Comparison of ENCODE assay signal across 17 cellular contexts in genomic region chr3:10951295-10951926, GRCh38. TPM values are rescaled to one million over a fixed set of nuclear protein-coding genes. Genes with fewer than 3 reads are reported as not detected.
"Had no signal": no experiment of that assay in that cellular context is flagged by ENCODE, and none has a peak within 500 bp of the region (broad histone marks: within the 10 kb centered on the region; RNA-seq: fewer than 3 reads in every experiment).

No MANE protein-coding gene starts in this region.

- H3K36me3 ChIP-seq: colonic mucosa, gastrocnemius medialis, heart left ventricle, ovary, right lobe of liver, spleen had no signal

- DNase-seq: activated CD4-positive, alpha-beta T cell treated with anti-CD3 and anti-CD28 coated beads for 1 hour; activated naive CD8-positive, alpha-beta T cell treated with anti-CD3 and anti-CD28 coated beads for 36 hours; central memory CD4-positive, alpha-beta T cell; colonic mucosa; gastrocnemius medialis; kidney; naive B cell; right lobe of liver; spleen; stimulated activated CD4-positive, alpha-beta T cell treated with anti-CD3 and anti-CD28 coated beads, Interleukin-4, amount 100 ng/mL, for 4 hours had no signal

- H3K27me3 ChIP-seq: body of pancreas, colonic mucosa, ovary, right lobe of liver had no signal

- H3K4me3 Mint-ChIP-seq: activated naive CD8-positive, alpha-beta T cell treated with anti-CD3 and anti-CD28 coated beads for 36 hours; memory B cell; naive B cell; stimulated activated memory B cell treated with anti-CD40 and anti-IgM and Interleukin-4, amounts not matched to agents 10 μg/mL and 1 μg/mL and 100 μg/mL, for 72 hours had no signal

- H3K27ac ChIP-seq: body of pancreas, colonic mucosa, gastrocnemius medialis, heart left ventricle, ovary, right lobe of liver, spleen, VCaP had no signal

- H3K9me3 Mint-ChIP-seq: activated naive CD8-positive, alpha-beta T cell treated with anti-CD3 and anti-CD28 coated beads for 36 hours; memory B cell; stimulated activated memory B cell treated with anti-CD40 and anti-IgM and Interleukin-4, amounts not matched to agents 10 μg/mL and 1 μg/mL and 100 μg/mL, for 72 hours had no signal

- H3K27ac Mint-ChIP-seq: activated naive CD8-positive, alpha-beta T cell treated with anti-CD3 and anti-CD28 coated beads for 36 hours; memory B cell; naive B cell; stimulated activated memory B cell treated with anti-CD40 and anti-IgM and Interleukin-4, amounts not matched to agents 10 μg/mL and 1 μg/mL and 100 μg/mL, for 72 hours had no signal

- H3K36me3 Mint-ChIP-seq: activated naive CD8-positive, alpha-beta T cell treated with anti-CD3 and anti-CD28 coated beads for 36 hours; memory B cell; naive B cell; stimulated activated memory B cell treated with anti-CD40 and anti-IgM and Interleukin-4, amounts not matched to agents 10 μg/mL and 1 μg/mL and 100 μg/mL, for 72 hours had no signal

- H3K4me1 Mint-ChIP-seq: activated naive CD8-positive, alpha-beta T cell treated with anti-CD3 and anti-CD28 coated beads for 36 hours; memory B cell; naive B cell; stimulated activated memory B cell treated with anti-CD40 and anti-IgM and Interleukin-4, amounts not matched to agents 10 μg/mL and 1 μg/mL and 100 μg/mL, for 72 hours had no signal

- H3K4me1 ChIP-seq: body of pancreas, colonic mucosa, right lobe of liver, spleen had no signal

- H3K9me3 ChIP-seq: body of pancreas, colonic mucosa, gastrocnemius medialis, heart left ventricle, ovary, right lobe of liver, spleen had no signal

- ATAC-seq: body of pancreas; gastrocnemius medialis; stimulated activated memory B cell treated with anti-CD40 and anti-IgM and Interleukin-4, amounts not matched to agents 10 μg/mL and 1 μg/mL and 100 μg/mL, for 72 hours had no signal

- H3K4me3 ChIP-seq: body of pancreas, colonic mucosa, gastrocnemius medialis, ovary, right lobe of liver, spleen had no signal

RNA-seq across cellular contexts. Expression of gene SLC6A1, which starts 41.1 kb away (rescaled TPM):
- total RNA-seq: activated CD8-positive, alpha-beta memory T cell treated with anti-CD3 and anti-CD28 coated beads for 36 hours; activated naive CD8-positive, alpha-beta T cell treated with anti-CD3 and anti-CD28 coated beads for 36 hours had no signal
